In the genomic region with DNA sequence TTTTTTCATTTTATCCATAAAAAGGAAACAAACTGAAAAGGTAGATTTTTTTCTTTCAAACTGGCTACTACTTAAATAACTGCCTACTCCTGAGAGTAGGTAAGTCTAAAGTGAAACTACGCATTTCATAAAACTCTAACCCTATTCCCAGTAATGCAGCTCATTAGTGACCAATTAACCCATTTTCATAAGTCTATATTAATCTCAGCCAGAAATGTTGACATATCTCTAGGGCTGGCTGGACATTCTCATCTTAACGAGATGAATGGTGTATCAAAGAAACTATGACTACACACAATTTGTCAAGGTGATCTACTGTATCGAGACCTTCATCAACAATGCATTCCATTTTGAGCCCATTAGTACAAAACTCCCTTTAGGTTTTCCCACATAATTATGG, we compare ENCODE assay signal across 17 cellular contexts.
"Had no signal": no experiment of that assay in that cellular context is flagged by ENCODE, and none has a peak within 500 bp of the region (broad histone marks: within the 10 kb centered on the region; RNA-seq: fewer than 3 reads in every experiment).

No MANE protein-coding gene starts in this region.

- H3K9me3 ChIP-seq: mucosa of descending colon, stomach, tibial artery had no signal

- H3K36me3 ChIP-seq: stomach, tibial artery had no signal

- H3K27ac ChIP-seq: stomach, tibial artery had no signal

- DNase-seq: activated CD4-positive, alpha-beta T cell treated with anti-CD3 and anti-CD28 coated beads, Interleukin-2, amount 10 ng/mL, durations not matched to agents 7 days and 5 days; activated CD4-positive, CD25-positive, alpha-beta regulatory T cell; activated CD8-positive, alpha-beta memory T cell treated with anti-CD3 and anti-CD28 coated beads for 24 hours; activated naive CD4-positive, alpha-beta T cell treated with anti-CD3 and anti-CD28 coated beads, Interleukin-2, amount 10 ng/mL, durations not matched to agents 7 days and 5 days; cerebellar nuclear complex; dermis blood vessel endothelial cell; erythroblast; hypothalamus; left cardiac atrium; mucosa of descending colon; natural killer cell; nucleus accumbens; stomach; T-helper 2 cell; tibial artery had no signal

- H3K4me3 ChIP-seq: lung, mucosa of descending colon, stomach, tibial artery had no signal

- H3K27me3 ChIP-seq: stomach, tibial artery had no signal

- ATAC-seq: activated T-helper 17 cell treated with anti-CD3 and anti-CD28 coated beads, Interleukin-2, amount 50 U/mL, for 72 hours; natural killer cell had no signal
